ENCODE assay signal across 7 cellular contexts in genomic region chr1:153277852-153278251, GRCh38. TPM values are rescaled to one million over a fixed set of nuclear protein-coding genes. Genes with fewer than 3 reads are reported as not detected.
DNase-seq lines count a peak whose midpoint lies in the region; ATAC-seq and TF ChIP-seq lines count a peak whose summit lies in the region.

No MANE protein-coding gene starts in this region.

- H4K20me1 ChIP-seq in osteoblast (ENCODE audit: insufficient read depth, low read length) = no peaks in the 10 kb centered on the region
- no peaks in the 10 kb centered on the region for H4K20me1 ChIP-seq in hepatocyte (ENCODE audit: insufficient read depth, poor library complexity, severe bottlenecking)

- H3K4me1 ChIP-seq in osteoblast (ENCODE audit: insufficient read depth, low read length) = no peaks in the 10 kb centered on the region
- no peaks in the 10 kb centered on the region for H3K4me1 ChIP-seq in hepatocyte (ENCODE audit: insufficient read depth)

- H3K79me2 ChIP-seq in osteoblast (ENCODE audit: insufficient read depth, low read length) (no peaks in the 10 kb centered on the region), hepatocyte (no peaks in the 10 kb centered on the region)

- TF ChIP-seq CTCF in osteoblast (IDR thresholded peaks at IDR 0.05; ENCODE audit: extremely low read depth, low read depth, low read length) (peak; percentile 38), hepatocyte (IDR thresholded peaks at IDR 0.05; ENCODE audit: poor library complexity) (no peak)

- H3K36me3 ChIP-seq in osteoblast (ENCODE audit: insufficient read depth, low read length) (no peaks in the 10 kb centered on the region), hepatocyte (replicated peaks; ENCODE audit: insufficient read depth, low read depth) (no peaks in the 10 kb centered on the region)

- H2AFZ ChIP-seq in osteoblast (ENCODE audit: low read length) (no peak overlapping the region), hepatocyte (no peak overlapping the region)

- H3K4me2 ChIP-seq in osteoblast (ENCODE audit: insufficient read depth, low read length) (no peak overlapping the region), hepatocyte (no peak overlapping the region)

- in situ Hi-C loops in T47D (cut with HindIII; ENCODE audit: low pct_unique_long_range_greater_than_20kb, low sequenced_read_pairs) = no loop called here

- H3K4me3 ChIP-seq in osteoblast (ENCODE audit: insufficient read depth, low read length) (no peak overlapping the region), hepatocyte (no peak overlapping the region)

- H3K9me3 ChIP-seq in osteoblast (ENCODE audit: low read depth, low read length) (no peaks in the 10 kb centered on the region), hepatocyte (ENCODE audit: low read depth) (no peaks in the 10 kb centered on the region)

- ATAC-seq in GM18498 (IDR thresholded peaks at IDR 0.05; ENCODE audit: unreplicated experiment) (peak; percentile 88), HG02571 (IDR thresholded peaks at IDR 0.05; ENCODE audit: unreplicated experiment) (peak; percentile 72)

- H3K27ac ChIP-seq in osteoblast (ENCODE audit: low read depth, low read length) (no peak overlapping the region), hepatocyte (no peak overlapping the region)

- no peaks in the 10 kb centered on the region for H3K27me3 ChIP-seq in osteoblast (ENCODE audit: insufficient read depth, low read length)
- no peaks in the 10 kb centered on the region for H3K27me3 ChIP-seq in hepatocyte

- 33% methylated on average over 2 of the region's 2 CpGs for WGBS in hepatocyte (ENCODE audit: low lambda C conversion rate, missing lambda C conversion rate)

- H3K9me2 ChIP-seq in hepatocyte (replicated peaks; ENCODE audit: insufficient read depth) = no peaks in the 10 kb centered on the region

- DNase-seq in OCI-M1 (lab: John Stamatoyannopoulos, UW) (peak; percentile 30), T47D (ENCODE audit: low read depth in 1 of 2, low spot score in 1 of 2) (peak; percentile 45 to 83), osteoblast (ENCODE audit: insufficient read length, low spot score, missing footprints) (no peak), cerebellar nuclear complex (lab: John Stamatoyannopoulos, UW) (no peak), hepatocyte (ENCODE audit: low spot score) (no peak)

RNA-seq across cellular contexts. Expression of gene LORICRIN, which starts 18.4 kb away (rescaled TPM):
- not detected in 2 replicates for total RNA-seq in osteoblast
- total RNA-seq in hepatocyte = not detected in 2 replicates
- not detected in 2 replicates for polyA plus RNA-seq in hepatocyte

RNA-seq across cellular contexts. Expression of gene PGLYRP3, which starts 34.9 kb away (rescaled TPM):
- total RNA-seq in osteoblast (not detected in 2 replicates), hepatocyte (not detected in 2 replicates)
- polyA plus RNA-seq in hepatocyte = not detected in 2 replicates

Comparison
In these comparisons a context has a peak if more than half of its experiments do, and no peak if none do; other contexts are left out.
1. DNase-seq: peak in OCI-M1 (single experiment) and T47D (2 of 2); none in osteoblast (single experiment), cerebellar nuclear complex (0 of 2) and hepatocyte (single experiment).